Comparison of ENCODE assay signal across 8 cellular contexts in genomic region chr5:10249948-10250803, GRCh38. TPM values are rescaled to one million over a fixed set of nuclear protein-coding genes. Genes with fewer than 3 reads are reported as not detected.
DNase-seq lines count a peak whose midpoint lies in the region; ATAC-seq lines count a peak whose summit lies in the region.

Gene CCT5 (plus strand): TSS chr5:10250280. CDS start chr5:10250341, 61 bp downstream.

- no peaks in the 10 kb centered on the region for H3K9me3 Mint-ChIP-seq in activated T-helper 1 cell treated with anti-CD3 and anti-CD28 coated beads, Interleukin-12 subunit alpha, Interleukin-12 subunit beta, Interleukin-2, Interleukin-4 antibody, amounts not matched to agents 30 ng/mL and 10 ng/mL and 1 ng/mL, durations not matched to agents 14 hours and 24 hours and 36 hours
- H3K9me3 Mint-ChIP-seq in naive B cell: peaks cover 0 to 3% (median 0%) of the 10 kb centered on the region in 7 donors
- H3K9me3 Mint-ChIP-seq in stimulated activated memory B cell treated with anti-CD40 and anti-IgM and Interleukin-4, amounts not matched to agents 10 μg/mL and 1 μg/mL and 100 μg/mL, for 72 hours: no peaks in the 10 kb centered on the region

- H3K4me3 Mint-ChIP-seq in activated T-helper 1 cell treated with anti-CD3 and anti-CD28 coated beads, Interleukin-12 subunit alpha, Interleukin-12 subunit beta, Interleukin-2, Interleukin-4 antibody, amounts not matched to agents 30 ng/mL and 10 ng/mL and 1 ng/mL, durations not matched to agents 14 hours and 24 hours and 36 hours: peak within 1 kb of the TSS; percentile 91
- H3K4me3 Mint-ChIP-seq in naive B cell: peak within 1 kb of the TSS; percentile 82 to 99 (median 96)
- peak within 1 kb of the TSS; percentile 94 for H3K4me3 Mint-ChIP-seq in stimulated activated memory B cell treated with anti-CD40 and anti-IgM and Interleukin-4, amounts not matched to agents 10 μg/mL and 1 μg/mL and 100 μg/mL, for 72 hours

- H3K79me2 ChIP-seq in Karpas-422 (ENCODE audit: low read length): peaks cover 82% of the 10 kb centered on the region

- DNase-seq in DMS79 treated with DMSO at 0.1 percent for 48 hours (lab: John Stamatoyannopoulos, UW) (peak; percentile 94), Karpas-422 (peak; percentile 99), RKO (ENCODE audit: low spot score) (peak; percentile 99), fibroblast of gingiva (ENCODE audit: low read depth) (peak; percentile 99), naive B cell (peak; percentile 94)
- peak; percentile 89 for DNase-seq in activated T-helper 1 cell treated with anti-CD3 and anti-CD28 coated beads, Interleukin-12 subunit alpha, Interleukin-12 subunit beta, Interleukin-2, Interleukin-4 antibody, amounts not matched to agents 30 ng/mL and 10 ng/mL and 1 ng/mL, durations not matched to agents 14 hours and 24 hours and 36 hours (ENCODE audit: low spot score)

- peaks cover 29% of the 10 kb centered on the region for H3K36me3 ChIP-seq in Karpas-422 (ENCODE audit: insufficient read depth, low read length)

- ATAC-seq in GM21825 (IDR thresholded peaks at IDR 0.05; ENCODE audit: unreplicated experiment): peak; percentile 76
- ATAC-seq in naive B cell (ENCODE audit: low read depth in 2 of 2): peak; percentile 82 to 87
- peak; percentile 91 for ATAC-seq in stimulated activated memory B cell treated with anti-CD40 and anti-IgM and Interleukin-4, amounts not matched to agents 10 μg/mL and 1 μg/mL and 100 μg/mL, for 72 hours

- H3K27me3 Mint-ChIP-seq in activated T-helper 1 cell treated with anti-CD3 and anti-CD28 coated beads, Interleukin-12 subunit alpha, Interleukin-12 subunit beta, Interleukin-2, Interleukin-4 antibody, amounts not matched to agents 30 ng/mL and 10 ng/mL and 1 ng/mL, durations not matched to agents 14 hours and 24 hours and 36 hours (ENCODE audit: insufficient read depth): no peaks in the 10 kb centered on the region
- no peaks in the 10 kb centered on the region for H3K27me3 Mint-ChIP-seq in naive B cell
- H3K27me3 Mint-ChIP-seq in stimulated activated memory B cell treated with anti-CD40 and anti-IgM and Interleukin-4, amounts not matched to agents 10 μg/mL and 1 μg/mL and 100 μg/mL, for 72 hours: no peaks in the 10 kb centered on the region

- peak within 1 kb of the TSS; percentile 88 for H2AFZ ChIP-seq in Karpas-422 (ENCODE audit: low read length)

- peak within 1 kb of the TSS; percentile 100 for H3K27ac Mint-ChIP-seq in activated T-helper 1 cell treated with anti-CD3 and anti-CD28 coated beads, Interleukin-12 subunit alpha, Interleukin-12 subunit beta, Interleukin-2, Interleukin-4 antibody, amounts not matched to agents 30 ng/mL and 10 ng/mL and 1 ng/mL, durations not matched to agents 14 hours and 24 hours and 36 hours
- H3K27ac Mint-ChIP-seq in naive B cell: peak within 1 kb of the TSS; percentile 99 to 100 (median 100)
- H3K27ac Mint-ChIP-seq in stimulated activated memory B cell treated with anti-CD40 and anti-IgM and Interleukin-4, amounts not matched to agents 10 μg/mL and 1 μg/mL and 100 μg/mL, for 72 hours: peak within 1 kb of the TSS; percentile 100

- intact Hi-C loops in activated T-helper 1 cell treated with anti-CD3 and anti-CD28 coated beads, Interleukin-12 subunit alpha, Interleukin-12 subunit beta, Interleukin-2, Interleukin-4 antibody, amounts not matched to agents 30 ng/mL and 10 ng/mL and 1 ng/mL, durations not matched to agents 14 hours and 24 hours and 36 hours (cut with micrococcal nuclease): loop anchor here (1.0 to 10.0 kb wide), 7 partner anchors 34 to 1795 kb away; partner anchors contain the start of genes DAP, MARCHF6 and ROPN1L

- H3K27me3 ChIP-seq in Karpas-422 (ENCODE audit: low read length): no peaks in the 10 kb centered on the region

- peaks cover 20% of the 10 kb centered on the region for H3K36me3 Mint-ChIP-seq in activated T-helper 1 cell treated with anti-CD3 and anti-CD28 coated beads, Interleukin-12 subunit alpha, Interleukin-12 subunit beta, Interleukin-2, Interleukin-4 antibody, amounts not matched to agents 30 ng/mL and 10 ng/mL and 1 ng/mL, durations not matched to agents 14 hours and 24 hours and 36 hours (ENCODE audit: low read depth)
- H3K36me3 Mint-ChIP-seq in naive B cell: peaks cover 4 to 10% of the 10 kb centered on the region in 2 donors
- H3K36me3 Mint-ChIP-seq in stimulated activated memory B cell treated with anti-CD40 and anti-IgM and Interleukin-4, amounts not matched to agents 10 μg/mL and 1 μg/mL and 100 μg/mL, for 72 hours: peaks cover 10% of the 10 kb centered on the region

- H3K4me3 ChIP-seq in Karpas-422 (ENCODE audit: low read length): peak within 1 kb of the TSS; percentile 79

- peak within 1 kb of the TSS; percentile 91 for H3K27ac ChIP-seq in Karpas-422 (ENCODE audit: low read length)

- peak within 1 kb of the TSS; percentile 83 for H3K9ac ChIP-seq in Karpas-422 (ENCODE audit: low read length)

- H3K9me2 ChIP-seq in Karpas-422 (replicated peaks; ENCODE audit: insufficient read depth, low read length): no peaks in the 10 kb centered on the region

- peak within 1 kb of the TSS; percentile 91 for H3K4me2 ChIP-seq in Karpas-422 (ENCODE audit: low read depth, low read length, poor library complexity, severe bottlenecking)

- peaks cover 22% of the 10 kb centered on the region for H3K4me1 ChIP-seq in Karpas-422 (ENCODE audit: low read length)

- H3K9me3 ChIP-seq in Karpas-422 (ENCODE audit: low read length): no peaks in the 10 kb centered on the region

- peaks cover 53% of the 10 kb centered on the region for H3K4me1 Mint-ChIP-seq in activated T-helper 1 cell treated with anti-CD3 and anti-CD28 coated beads, Interleukin-12 subunit alpha, Interleukin-12 subunit beta, Interleukin-2, Interleukin-4 antibody, amounts not matched to agents 30 ng/mL and 10 ng/mL and 1 ng/mL, durations not matched to agents 14 hours and 24 hours and 36 hours (ENCODE audit: low read depth)
- peaks cover 16 to 48% (median 36%) of the 10 kb centered on the region in 3 donors for H3K4me1 Mint-ChIP-seq in naive B cell
- H3K4me1 Mint-ChIP-seq in stimulated activated memory B cell treated with anti-CD40 and anti-IgM and Interleukin-4, amounts not matched to agents 10 μg/mL and 1 μg/mL and 100 μg/mL, for 72 hours: peaks cover 56% of the 10 kb centered on the region

- peaks cover 41% of the 10 kb centered on the region; the same call in 1 of the 2 replicates for H4K20me1 ChIP-seq in Karpas-422 (ENCODE audit: insufficient read depth, low read depth, low read length)

RNA-seq across cellular contexts. Expression of gene CCT5, which starts in this region (rescaled TPM):
- 319 and 381 TPM in 2 replicates for total RNA-seq in Karpas-422 (2014; rRNA removed; shearing (Covaris generic); ENCODE audit: low replicate concordance)
- 511 and 512 TPM in 2 replicates for total RNA-seq in activated T-helper 1 cell treated with anti-CD3 and anti-CD28 coated beads, Interleukin-12 subunit alpha, Interleukin-12 subunit beta, Interleukin-2, Interleukin-4 antibody, amounts not matched to agents 30 ng/mL and 10 ng/mL and 1 ng/mL, durations not matched to agents 14 hours and 24 hours and 36 hours
- 100 to 1,000 TPM; 139 to 227 (median 190) TPM for polyA plus RNA-seq in naive B cell (ENCODE audit: low read depth in 6 of 6)

Comparison
In these comparisons a context has a peak if more than half of its experiments do, and no peak if none do; other contexts are left out.
1. Peak in every context shown above with its lines: DNase-seq, ATAC-seq, H3K4me3 ChIP-seq and H3K27ac ChIP-seq.